Comparison of ENCODE assay signal across 8 cellular contexts in the genomic region with DNA sequence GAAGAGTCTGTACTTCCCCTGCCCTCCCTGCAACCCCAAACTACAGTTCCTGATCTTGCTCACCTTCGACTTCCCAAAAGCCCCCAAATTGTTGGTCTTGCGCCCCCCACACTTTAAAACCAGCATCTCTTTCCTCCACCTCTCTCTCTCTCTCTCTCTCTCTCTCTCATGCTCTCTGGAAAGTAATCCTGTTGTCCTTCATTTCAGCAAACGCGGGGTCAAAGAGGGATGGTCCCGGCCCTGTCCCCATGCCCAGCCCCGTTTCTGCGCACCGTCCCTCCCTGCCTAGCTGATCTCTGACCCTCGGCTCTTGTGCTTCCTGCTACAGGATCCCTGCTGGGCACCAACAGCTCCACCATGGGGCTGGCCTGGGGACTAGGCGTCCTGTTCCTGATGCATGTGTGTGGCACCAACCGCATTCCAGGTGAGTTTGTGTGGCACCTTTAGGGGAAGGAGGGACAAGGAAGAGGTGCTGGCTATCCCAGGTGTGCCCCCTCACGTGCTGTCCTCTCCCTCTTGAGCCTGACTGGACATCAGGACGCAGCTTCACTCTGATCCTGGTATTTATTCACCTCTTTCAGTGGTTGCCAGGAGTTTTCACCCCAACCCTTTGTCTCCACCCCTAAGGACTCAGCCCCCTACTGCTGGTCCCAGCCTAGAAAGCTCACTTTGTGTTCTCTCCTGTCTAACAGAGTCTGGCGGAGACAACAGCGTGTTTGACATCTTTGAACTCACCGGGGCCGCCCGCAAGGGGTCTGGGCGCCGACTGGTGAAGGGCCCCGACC. TPM values are rescaled to one million over a fixed set of nuclear protein-coding genes. Genes with fewer than 3 reads are reported as not detected.
DNase-seq lines count a peak whose midpoint lies in the region; ATAC-seq, FAIRE-seq and TF ChIP-seq lines count a peak whose summit lies in the region.

No MANE protein-coding gene starts in this region.

- POLR2A ChIA-PET in K562 (lab: Yijun Ruan, JAX), result interaction anchor here (0.6 to 0.7 kb wide), 2 partner anchors 444 to 1581 kb away, joined by 3 to 5 read pairs; no protein-coding TSS in a partner anchor

- no peak for ATAC-seq in K562

- peaks cover 0 to 12% of the 10 kb centered on the region in 2 experiments; a peak in 1 of 5 replicates for H3K4me1 ChIP-seq in K562 (replicated peaks in 1 of 2; ENCODE audit: control insufficient read depth in 2 of 2, insufficient read depth in 2 of 2, low read length in 2 of 2)

- FAIRE-seq in K562 (lab: Jason Lieb, UNC), result no peak

- H3K4me3 ChIP-seq in K562, result no peak overlapping the region

- TF ChIP-seq EP300 in K562 (IDR thresholded peaks at IDR 0.05; ENCODE audit: low read length), result no peak

- no peaks in the 10 kb centered on the region for H3K36me3 ChIP-seq in K562 (ENCODE audit: control insufficient read depth, insufficient read depth, low read length)

- no peak for TF ChIP-seq RAD21 in K562 (CRISPR knock-in tag; conservative IDR thresholded peaks at IDR 0.05 in 1 of 2, IDR thresholded peaks at IDR 0.05 in 1 of 2)

- H3K79me2 ChIP-seq in K562 (ENCODE audit: control insufficient read depth, insufficient read depth, low read length), result no peaks in the 10 kb centered on the region

- intact Hi-C loops in K562 (cut with micrococcal nuclease), result loop anchor here (2.0 to 10.0 kb wide), 6 partner anchors 175 to 877 kb away; no protein-coding TSS in a partner anchor

- CTCF ChIA-PET in K562 (lab: Yijun Ruan, JAX; ENCODE audit: low intra/inter-chr PET ratio), result no interaction called here

- no peak overlapping the region for H3K9ac ChIP-seq in K562 (ENCODE audit: insufficient read depth in 1 of 2, low read depth in 2 of 2, low read length in 2 of 2)

- no TSS peak for BruUV-seq in K562 (replicated peaks; lab: Mats Ljungman, UMichigan)

- H2AFZ ChIP-seq in K562 (ENCODE audit: low read depth, low read length), result no peak overlapping the region

- 6% methylated on average over 19 of the region's 21 CpGs for WGBS in K562 (ENCODE audit: insufficient coverage, low coverage, missing lambda C conversion rate)

- H3K9me1 ChIP-seq in K562 (ENCODE audit: control insufficient read depth, insufficient read depth, low read length), result no peaks in the 10 kb centered on the region

- no peak overlapping the region for H3K27ac ChIP-seq in K562 (ENCODE audit: extremely low read depth, low read depth, low read length)

- 0 out of 6 replicates have a peak, but pooled peaks of 2 of the 3 experiments have one; percentile 16 to 18 for TF ChIP-seq CTCF in K562 (IDR thresholded peaks at IDR 0.05 in 2 of 3, conservative IDR thresholded peaks at IDR 0.05 in 1 of 3; ENCODE audit: insufficient read depth in 2 of 3, low read depth in 1 of 3, low read length in 3 of 3)

- peaks cover 33 to 50% of the 10 kb centered on the region in 2 experiments; a peak in 4 of 5 replicates for H3K27me3 ChIP-seq in K562 (ENCODE audit: control insufficient read depth in 2 of 2, insufficient read depth in 2 of 2, low read length in 2 of 2)

- TF ChIP-seq POLR2A in K562 (conservative IDR thresholded peaks at IDR 0.05), result no peak

- H3K4me2 ChIP-seq in K562 (ENCODE audit: insufficient read depth, low read length), result no peak overlapping the region

- DNase-seq in DMS153 (lab: John Stamatoyannopoulos, UW) (peak; percentile 20), LHCN-M2 (ENCODE audit: low read depth) (peak; percentile 83), K562 (ENCODE audit: extremely low read depth in 1 of 4, low spot score in 3 of 4) (peak in 2 of 4 experiments; percentile 9 to 18), islet precursor cell (peak; percentile 79), stromal cell of bone marrow (ENCODE audit: low read depth) (peak; percentile 28), germinal center (ENCODE audit: low spot score) (no peak), GF-D8 (lab: John Stamatoyannopoulos, UW) (no peak), NCI-H1105 (lab: John Stamatoyannopoulos, UW) (no peak)

- H3K9me3 ChIP-seq in K562 (replicated peaks; ENCODE audit: control insufficient read depth, insufficient read depth, low read depth, low read length), result peaks cover 7% of the 10 kb centered on the region

- in situ Hi-C loops in K562 (cut with MboI), result loop anchor here (25.0 kb wide), 1 partner anchor 769 kb away; no protein-coding TSS in a partner anchor

- 0 out of 2 replicates have a peak, but pooled peaks cover 3% of the 10 kb centered on the region for H4K20me1 ChIP-seq in K562 (replicated peaks; ENCODE audit: control insufficient read depth, insufficient read depth, low read length)

TF ChIP-seq in K562, 482 proteins besides CTCF, POLR2A, EP300 and RAD21:
- TF ChIP-seq ILK (tag; IDR thresholded peaks at IDR 0.05; ENCODE audit: borderline replicate concordance, low read depth) (no peak), RBM39 (optimal IDR thresholded peaks at IDR 0.05; ENCODE audit: low read depth, low read length) (no peak)
- TF ChIP-seq, protein P1, sequence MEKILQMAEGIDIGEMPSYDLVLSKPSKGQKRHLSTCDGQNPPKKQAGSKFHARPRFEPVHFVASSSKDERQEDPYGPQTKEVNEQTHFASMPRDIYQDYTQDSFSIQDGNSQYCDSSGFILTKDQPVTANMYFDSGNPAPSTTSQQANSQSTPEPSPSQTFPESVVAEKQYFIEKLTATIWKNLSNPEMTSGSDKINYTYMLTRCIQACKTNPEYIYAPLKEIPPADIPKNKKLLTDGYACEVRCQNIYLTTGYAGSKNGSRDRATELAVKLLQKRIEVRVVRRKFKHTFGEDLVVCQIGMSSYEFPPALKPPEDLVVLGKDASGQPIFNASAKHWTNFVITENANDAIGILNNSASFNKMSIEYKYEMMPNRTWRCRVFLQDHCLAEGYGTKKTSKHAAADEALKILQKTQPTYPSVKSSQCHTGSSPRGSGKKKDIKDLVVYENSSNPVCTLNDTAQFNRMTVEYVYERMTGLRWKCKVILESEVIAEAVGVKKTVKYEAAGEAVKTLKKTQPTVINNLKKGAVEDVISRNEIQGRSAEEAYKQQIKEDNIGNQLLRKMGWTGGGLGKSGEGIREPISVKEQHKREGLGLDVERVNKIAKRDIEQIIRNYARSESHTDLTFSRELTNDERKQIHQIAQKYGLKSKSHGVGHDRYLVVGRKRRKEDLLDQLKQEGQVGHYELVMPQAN (IDR thresholded peaks at IDR 0.05; ENCODE audit: borderline replicate concordance), result no peak

RNA-seq across cellular contexts. Expression of a gene that starts 0.8 kb away (rescaled TPM):
- 2,731 and 2,850 TPM in 2 replicates for total RNA-seq in LHCN-M2 (2014; rRNA removed)
- polyA plus RNA-seq in LHCN-M2 (2012), result 2,014 TPM
- total RNA-seq in K562 (2011; cell fraction: chromatin; rRNA removed; ENCODE audit: low replicate concordance), result 3.7 and 5.3 TPM in 2 replicates
- total RNA-seq in K562 (2011; cell fraction: nucleolus; rRNA removed), result 2.2 and 3.2 TPM in 2 replicates
- total RNA-seq in K562 (2011; cell fraction: nucleoplasm; rRNA removed), result 2.1 and 3.4 TPM in 2 replicates
- total RNA-seq in K562 (2014; rRNA removed), result 0.23 and 0.29 TPM in 2 replicates
- 0.40 and 0.51 TPM in 2 replicates for total RNA-seq in K562 (2014; rRNA removed; fragmentation: Illumina TruSeq; extraction: Trizol)
- 0.53 and 0.65 TPM in 2 replicates for total RNA-seq in K562 (2015; rRNA removed; fragmentation: Illumina TruSeq; extraction: Trizol)
- total RNA-seq in K562 (2021), result 1.3 and 2.0 TPM in 2 replicates
- polyA plus RNA-seq in K562 (2011; rRNA removed), result 0.16 and 0.64 TPM in 2 replicates
- polyA plus RNA-seq in K562 (2011; cell fraction: cytosol; rRNA removed), result 0.44 and 1.9 TPM in 2 replicates
- polyA plus RNA-seq in K562 (2011; cell fraction: nucleus; rRNA removed), result 0.44 and 7.7 TPM in 2 replicates
- 0.31 and 0.84 TPM in 2 replicates for polyA plus RNA-seq in K562 (2012)
- 0.12 and 0.40 TPM in 2 replicates for polyA plus RNA-seq in K562 (2014; fragmentation: Illumina TruSeq; extraction: Trizol)
- polyA plus RNA-seq in K562 (2014; fragmentation: Nextera tagmentation; extraction: Ambion mirVana), result under 1 TPM; 0.04 to 0.08 TPM
- 0.07 and 1.0 TPM in 2 replicates for polyA plus RNA-seq in K562 (2014; rRNA removed)
- 0.42 and 2.6 TPM in 2 replicates for polyA minus RNA-seq in K562 (2011; rRNA and poly(A)+ RNA removed)
- 2.8 and 4.3 TPM in 2 replicates for polyA minus RNA-seq in K562 (2011; cell fraction: cytosol; rRNA and poly(A)+ RNA removed)
- 1.1 and 7.7 TPM in 2 replicates for polyA minus RNA-seq in K562 (2011; cell fraction: nucleus; rRNA and poly(A)+ RNA removed)

Comparison
In these comparisons a context has a peak if more than half of its experiments do, and no peak if none do; other contexts are left out.
1. DNase-seq: peak in DMS153 (single experiment), LHCN-M2 (single experiment), islet precursor cell (single experiment) and stromal cell of bone marrow (single experiment); none in germinal center (single experiment), GF-D8 (single experiment) and NCI-H1105 (single experiment).
2. RNA of a gene that starts 0.8 kb away (total RNA-seq): 2,731 to 2,850 TPM in LHCN-M2; 0.23 to 5.3 TPM in K562; every median in the first group is over 100 times any median in the second.